Comparison of ENCODE assay signal across 31 cellular contexts in genomic region chr9:126303488-126303887, GRCh38. TPM values are rescaled to one million over a fixed set of nuclear protein-coding genes. Genes with fewer than 3 reads are reported as not detected.
A peak's percentile ranks its signal among the peaks of the same experiment; 100 is the strongest.
DNase-seq lines count a peak whose midpoint lies in the region; ATAC-seq, FAIRE-seq and TF ChIP-seq lines count a peak whose summit lies in the region.
"Had no signal": no experiment of that assay in that cellular context is flagged by ENCODE, and none has a peak within 500 bp of the region (broad histone marks: within the 10 kb centered on the region; RNA-seq: fewer than 3 reads in every experiment).

No MANE protein-coding gene starts in this region.

- 61% methylated on average over 3 of the region's 3 CpGs; no CpG with 5 or more reads in 1 of the 2 experiments for WGBS in H1 (ENCODE audit: extremely low coverage in 1 of 2, insufficient coverage in 1 of 2, insufficient read length in 1 of 2, insufficient replicate concordance in 2 of 2, low coverage in 1 of 2, low lambda C conversion rate in 2 of 2, missing lambda C conversion rate in 1 of 2), 2 experiments

- H3K4me2 ChIP-seq in H1 (ENCODE audit: insufficient read depth in 1 of 2, low read depth in 2 of 2, low read length in 2 of 2), result no peak overlapping the region
- H3K4me2 ChIP-seq: hepatocyte, smooth muscle cell had no signal

- H2BK5ac ChIP-seq in H1 (ENCODE audit: low read depth, low read length), result no peak overlapping the region; the same call in 1 of the 2 replicates

- H3K27ac ChIP-seq in H1 (ENCODE audit: low read depth, low read length), result no peak overlapping the region
- H3K27ac ChIP-seq: breast epithelium, C4-2B, epithelial cell of prostate, hepatocyte, suprapubic skin had no signal

- H3K14ac ChIP-seq in H1 (ENCODE audit: insufficient read length), result no peak overlapping the region

- no peak overlapping the region for H3K18ac ChIP-seq in H1 (ENCODE audit: extremely low read depth, low read length)

- no peak overlapping the region for H3K56ac ChIP-seq in H1 (replicated peaks; ENCODE audit: insufficient read length, low read depth, low read length)

- no peak overlapping the region for H3K4me3 ChIP-seq in NB4 (ENCODE audit: low read depth, low read length)
- no peak overlapping the region for H3K4me3 ChIP-seq in H1 (ENCODE audit: extremely low read depth in 1 of 4, insufficient read depth in 2 of 4, low read depth in 3 of 4, low read length in 4 of 4)
- H3K4me3 ChIP-seq: breast epithelium, hepatocyte, smooth muscle cell, suprapubic skin had no signal

- no peaks in the 10 kb centered on the region for H3K36me3 ChIP-seq in H1 (ENCODE audit: control insufficient read depth in 2 of 4, insufficient read depth in 4 of 4, low read length in 3 of 4)
- H3K36me3 ChIP-seq: breast epithelium, suprapubic skin had no signal

- no peak overlapping the region for H3K4ac ChIP-seq in H1 (replicated peaks; ENCODE audit: insufficient read length, low read depth, low read length)

- H3K27me3 ChIP-seq in H1 (replicated peaks in 1 of 4; ENCODE audit: control insufficient read depth in 3 of 4, extremely low read depth in 1 of 4, insufficient read depth in 3 of 4, low read length in 3 of 4), result no peaks in the 10 kb centered on the region
- H3K27me3 ChIP-seq: breast epithelium, hepatocyte had no signal

- no peak overlapping the region for H2BK12ac ChIP-seq in H1 (ENCODE audit: low read depth, low read length)

- TF ChIP-seq RAD21 in H1 (IDR thresholded peaks at IDR 0.05 in 1 of 2, conservative IDR thresholded peaks at IDR 0.05 in 1 of 2; ENCODE audit: low read depth in 2 of 2, low read length in 2 of 2), result no peak

- no peak for TF ChIP-seq CTCF in NB4 (IDR thresholded peaks at IDR 0.05; ENCODE audit: low read depth, low read length)
- TF ChIP-seq CTCF in H1 (IDR thresholded peaks at IDR 0.05; ENCODE audit: control extremely low read depth in 1 of 3, insufficient read depth in 1 of 3, low read depth in 1 of 3, low read length in 3 of 3), result no peak

- no peak overlapping the region for H2BK20ac ChIP-seq in H1 (ENCODE audit: low read length)

- no peak overlapping the region for H3K9ac ChIP-seq in H1 (replicated peaks in 1 of 4; ENCODE audit: extremely low read depth in 1 of 4, low read depth in 3 of 4, low read length in 3 of 4)

- no peaks in the 10 kb centered on the region for H3K9me3 ChIP-seq in H1 (ENCODE audit: insufficient read depth in 2 of 2, low read depth in 1 of 2, low read length in 1 of 2)
- H3K9me3 ChIP-seq: breast epithelium, suprapubic skin had no signal

- H4K20me1 ChIP-seq in H1 (replicated peaks in 1 of 2; ENCODE audit: control insufficient read depth in 1 of 2, insufficient read depth in 2 of 2, low read length in 2 of 2), result no peaks in the 10 kb centered on the region

- peak; percentile 43 for DNase-seq in activated CD8-positive, alpha-beta memory T cell treated with anti-CD3 and anti-CD28 coated beads for 24 hours
- DNase-seq in activated CD8-positive, alpha-beta memory T cell treated with anti-CD3 and anti-CD28 coated beads, Interleukin-2, amount 50 U/mL, for 4 hours, result no peak
- DNase-seq in NB4 (ENCODE audit: low read depth) (peak; percentile 22), H1 (ENCODE audit: low read depth in 1 of 2, low spot score in 2 of 2) (peak in 1 of 2 experiments; percentile 33), NCI-H345 treated with DMSO at 0.1 percent for 48 hours (lab: John Stamatoyannopoulos, UW; ENCODE audit: unreplicated experiment) (no peak)
- no peak for DNase-seq in stimulated activated naive B cell treated with anti-CD40 and anti-IgM and Interleukin-4, amounts not matched to agents 10 μg/mL and 1 μg/mL and 100 μg/mL, for 72 hours
- DNase-seq: ACHN; activated CD4-positive, alpha-beta T cell treated with anti-CD3 and anti-CD28 coated beads, Interleukin-2, amount 50 U/mL, for 4 hours; activated naive CD8-positive, alpha-beta T cell treated with anti-CD3 and anti-CD28 coated beads, Interleukin-2, amount 50 U/mL, for 24 hours; dermis blood vessel endothelial cell; foreskin fibroblast; HFFc6; KG1; kidney glomerular epithelial cell; NCI-H1105; NCI-H2107; NCI-H526; OCI-M1; Right ventricle myocardium superior; stimulated activated CD4-positive, alpha-beta T cell treated with anti-CD3 and anti-CD28 coated beads, Interleukin-4, amount 100 ng/mL, for 1 hour; T-cell had no signal

- no peak overlapping the region for H4K5ac ChIP-seq in H1 (ENCODE audit: insufficient read length, low read depth, low read length)

- H2BK120ac ChIP-seq in H1 (replicated peaks; ENCODE audit: low read depth, low read length), result no peak overlapping the region

- TF ChIP-seq POLR2A in NB4 (IDR thresholded peaks at IDR 0.05; ENCODE audit: extremely low read depth, insufficient read length) (no peak), H1 (IDR thresholded peaks at IDR 0.05; ENCODE audit: control extremely low read depth in 1 of 2, low read depth in 2 of 2, low read length in 2 of 2) (no peak)

- CTCF ChIA-PET in H1 (lab: Charles Lee; ENCODE audit: partially characterized antibody), result interaction anchor here (0.6 to 11.5 kb wide), 11 partner anchors 8 to 299 kb away, joined by 3 to 108 read pairs (median 4); no protein-coding TSS in a partner anchor

- ATAC-seq in stimulated activated naive B cell treated with anti-CD40 and anti-IgM and Interleukin-4, amounts not matched to agents 10 μg/mL and 1 μg/mL and 100 μg/mL, for 72 hours (replicated peaks), result peak; percentile 27 to 61
- ATAC-seq in HG03108 (IDR thresholded peaks at IDR 0.05; ENCODE audit: unreplicated experiment) (no peak), GM21367 (IDR thresholded peaks at IDR 0.05; ENCODE audit: unreplicated experiment) (no peak)
- ATAC-seq: activated naive CD8-positive, alpha-beta T cell treated with anti-CD3 and anti-CD28 coated beads, Interleukin-2, amount 50 U/mL, for 24 hours; T-cell had no signal

- no peaks in the 10 kb centered on the region for H3K79me1 ChIP-seq in H1 (ENCODE audit: low read depth, low read length)

- H3K9me3 Mint-ChIP-seq in stimulated activated naive B cell treated with anti-CD40 and anti-IgM and Interleukin-4, amounts not matched to agents 10 μg/mL and 1 μg/mL and 100 μg/mL, for 72 hours, result no peaks in the 10 kb centered on the region
- H3K9me3 Mint-ChIP-seq: activated naive CD8-positive, alpha-beta T cell treated with anti-CD3 and anti-CD28 coated beads, Interleukin-2, amount 50 U/mL, for 24 hours; activated T-helper 2 cell treated with anti-CD3 and anti-CD28 coated beads, Interferon-gamma antibody, Interleukin-2, Interleukin-4, amounts not matched to agents 10 μg/mL and 5 μg/mL and 100 μg/mL, durations not matched to agents 14 hours and 24 hours and 36 hours; HFFc6; T-cell had no signal

- peaks cover 2 to 6% of the 10 kb centered on the region in 2 donors for H3K4me1 Mint-ChIP-seq in stimulated activated naive B cell treated with anti-CD40 and anti-IgM and Interleukin-4, amounts not matched to agents 10 μg/mL and 1 μg/mL and 100 μg/mL, for 72 hours

- H3K79me2 ChIP-seq in H1 (ENCODE audit: control insufficient read depth in 1 of 2, insufficient read depth in 2 of 2, low read length in 2 of 2), result no peaks in the 10 kb centered on the region
- H3K79me2 ChIP-seq: hepatocyte had no signal

- no peaks in the 10 kb centered on the region for H3K36me3 Mint-ChIP-seq in stimulated activated naive B cell treated with anti-CD40 and anti-IgM and Interleukin-4, amounts not matched to agents 10 μg/mL and 1 μg/mL and 100 μg/mL, for 72 hours
- H3K36me3 Mint-ChIP-seq: T-cell had no signal

- H3K23ac ChIP-seq in H1 (ENCODE audit: insufficient read length), result no peak overlapping the region

- no peak overlapping the region for H2AK5ac ChIP-seq in H1 (ENCODE audit: low read depth, low read length)

- POLR2A ChIA-PET in H1 (lab: Charles Lee; ENCODE audit: partially characterized antibody), result no interaction called here

- no peak overlapping the region for H4K8ac ChIP-seq in H1 (ENCODE audit: extremely low read depth, insufficient read depth, low read length)

- H4K91ac ChIP-seq in H1 (replicated peaks; ENCODE audit: insufficient read length, low read length), result no peak overlapping the region

- 0 out of 2 replicates have a peak, but pooled peaks cover 2% of the 10 kb centered on the region for H3K23me2 ChIP-seq in H1 (ENCODE audit: low read depth, low read length)

- peak; percentile 94 for FAIRE-seq in H1 (lab: Jason Lieb, UNC)

- no peak overlapping the region for H3K4me3 Mint-ChIP-seq in stimulated activated naive B cell treated with anti-CD40 and anti-IgM and Interleukin-4, amounts not matched to agents 10 μg/mL and 1 μg/mL and 100 μg/mL, for 72 hours
- H3K4me3 Mint-ChIP-seq: activated naive CD8-positive, alpha-beta T cell treated with anti-CD3 and anti-CD28 coated beads, Interleukin-2, amount 50 U/mL, for 24 hours; HFFc6; nephron; T-cell had no signal

- no peak for TF ChIP-seq EP300 in H1 (IDR thresholded peaks at IDR 0.05; ENCODE audit: borderline replicate concordance in 1 of 2, low read depth in 2 of 2, low read length in 2 of 2)

- H3K27ac Mint-ChIP-seq in stimulated activated naive B cell treated with anti-CD40 and anti-IgM and Interleukin-4, amounts not matched to agents 10 μg/mL and 1 μg/mL and 100 μg/mL, for 72 hours, result no peak overlapping the region
- H3K27ac Mint-ChIP-seq: activated naive CD8-positive, alpha-beta T cell treated with anti-CD3 and anti-CD28 coated beads, Interleukin-2, amount 50 U/mL, for 24 hours; activated T-helper 2 cell treated with anti-CD3 and anti-CD28 coated beads, Interferon-gamma antibody, Interleukin-2, Interleukin-4, amounts not matched to agents 10 μg/mL and 5 μg/mL and 100 μg/mL, durations not matched to agents 14 hours and 24 hours and 36 hours; HFFc6; nephron; T-cell had no signal

- no peaks in the 10 kb centered on the region; a peak in 1 of 7 replicates for H3K4me1 ChIP-seq in H1 (replicated peaks in 1 of 4; ENCODE audit: control insufficient read depth in 3 of 4, insufficient read depth in 4 of 4, low read length in 3 of 4)
- H3K4me1 ChIP-seq: breast epithelium had no signal

- no peak overlapping the region for H2BK15ac ChIP-seq in H1 (ENCODE audit: low read length)

- peaks cover 0 to 2% of the 10 kb centered on the region in 2 donors for H3K27me3 Mint-ChIP-seq in stimulated activated naive B cell treated with anti-CD40 and anti-IgM and Interleukin-4, amounts not matched to agents 10 μg/mL and 1 μg/mL and 100 μg/mL, for 72 hours
- H3K27me3 Mint-ChIP-seq: activated naive CD8-positive, alpha-beta T cell treated with anti-CD3 and anti-CD28 coated beads, Interleukin-2, amount 50 U/mL, for 24 hours had no signal

- H2AFZ ChIP-seq in H1 (ENCODE audit: low read length), result peak overlapping the region; percentile 95
- H2AFZ ChIP-seq: hepatocyte had no signal

TF ChIP-seq in H1, 55 proteins besides CTCF, POLR2A, EP300 and RAD21 (continues in another document):
- peak; percentile 55 for TF ChIP-seq SIX5 (IDR thresholded peaks at IDR 0.05; ENCODE audit: low read depth, low read length)

RNA-seq across cellular contexts. Expression of gene MVB12B, which starts 23.1 kb away (rescaled TPM):
- 5.0 and 5.9 TPM in 2 replicates for total RNA-seq in H1 (2021; fragmentation: NEBNext Ultra II Directional; extraction: Animal tissue kit (Norgen Biotek cat#: 25700))
- polyA plus RNA-seq in H1 (2011; rRNA removed), result 2.6 and 3.7 TPM in 2 replicates
- 3.0 TPM for polyA plus RNA-seq in H1 (2011; cell fraction: cytosol; rRNA removed)
- 5.0 TPM for polyA plus RNA-seq in H1 (2011; cell fraction: nucleus; rRNA removed)
- 3.1 to 4.5 TPM (median 3.4 TPM) in 4 replicates for polyA plus RNA-seq in H1 (2012, experiment 1 of 2)
- polyA plus RNA-seq in H1 (2012, experiment 2 of 2), result 3.0 TPM
- polyA plus RNA-seq in H1 (2013, experiment 1 of 2), result 2.8 TPM
- 2.6 TPM for polyA plus RNA-seq in H1 (2013, experiment 2 of 2)
- polyA minus RNA-seq in H1 (2011; rRNA and poly(A)+ RNA removed), result 4.5 and 4.6 TPM in 2 replicates
- 6.5 TPM for polyA minus RNA-seq in H1 (2011; cell fraction: cytosol; rRNA and poly(A)+ RNA removed)
- polyA minus RNA-seq in H1 (2011; cell fraction: nucleus; rRNA and poly(A)+ RNA removed), result 9.8 TPM

Comparison
In these comparisons a context has a peak if more than half of its experiments do, and no peak if none do; other contexts are left out.
1. DNase-seq: peak in activated CD8-positive, alpha-beta memory T cell treated with anti-CD3 and anti-CD28 coated beads for 24 hours (single experiment) and NB4 (single experiment); none in activated CD8-positive, alpha-beta memory T cell treated with anti-CD3 and anti-CD28 coated beads, Interleukin-2, amount 50 U/mL, for 4 hours (single experiment), stimulated activated naive B cell treated with anti-CD40 and anti-IgM and Interleukin-4, amounts not matched to agents 10 μg/mL and 1 μg/mL and 100 μg/mL, for 72 hours (single experiment) and NCI-H345 treated with DMSO at 0.1 percent for 48 hours (single experiment).
2. ATAC-seq: peak in stimulated activated naive B cell treated with anti-CD40 and anti-IgM and Interleukin-4, amounts not matched to agents 10 μg/mL and 1 μg/mL and 100 μg/mL, for 72 hours (2 of 2); none in HG03108 (single experiment) and GM21367 (single experiment).